Comparison of ENCODE assay signal across 9 cellular contexts in the genomic region with DNA sequence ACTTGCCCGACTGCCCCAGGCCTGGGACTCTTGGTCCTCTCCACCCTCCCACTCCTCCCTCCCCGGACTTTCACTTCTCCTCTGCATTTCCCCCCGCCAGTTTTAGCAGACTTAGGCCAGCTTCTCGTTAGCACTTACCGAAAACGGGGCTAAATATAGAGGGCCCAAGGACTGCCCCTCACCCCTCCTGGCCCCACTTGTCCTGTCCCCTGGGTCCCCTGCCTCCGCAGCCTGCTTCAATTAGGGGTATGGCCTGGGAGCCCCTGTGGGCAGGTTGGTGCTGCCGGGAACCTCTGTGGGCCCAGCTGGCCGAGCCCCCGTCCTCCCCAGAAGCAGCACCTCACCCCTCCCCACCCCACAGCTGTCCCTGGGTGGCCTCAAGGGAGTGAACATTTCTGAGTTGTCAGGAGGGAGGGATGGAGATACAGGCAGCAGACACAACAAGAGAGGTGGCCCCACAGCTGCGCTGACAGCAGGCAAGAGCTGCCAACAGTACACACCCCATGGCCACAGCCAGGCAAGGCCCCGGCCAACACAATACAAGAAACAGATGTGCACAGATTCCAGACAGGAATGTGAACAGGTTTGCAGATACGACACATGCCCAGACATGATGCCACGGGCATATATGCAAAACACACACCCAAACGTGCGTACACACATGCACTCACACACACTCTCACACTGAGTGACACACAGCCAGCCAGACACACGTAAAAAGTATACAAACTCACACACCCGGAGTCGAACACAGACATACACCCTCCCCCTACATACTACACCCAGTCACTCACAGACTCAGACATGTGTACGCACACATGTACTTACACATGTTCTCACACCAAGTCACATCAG. TPM values are rescaled to one million over a fixed set of nuclear protein-coding genes. Genes with fewer than 3 reads are reported as not detected.
A peak's percentile ranks its signal among the peaks of the same experiment; 100 is the strongest.
DNase-seq lines count a peak whose midpoint lies in the region; ATAC-seq and TF ChIP-seq lines count a peak whose summit lies in the region.
"Had no signal": no experiment of that assay in that cellular context is flagged by ENCODE, and none has a peak within 500 bp of the region (broad histone marks: within the 10 kb centered on the region; RNA-seq: fewer than 3 reads in every experiment).

No MANE protein-coding gene starts in this region.

- peaks cover 44 to 83% (median 69%) of the 10 kb centered on the region in 4 donors for H3K4me1 Mint-ChIP-seq in CD4-positive, alpha-beta memory T cell

- no peak for DNase-seq in CD4-positive, alpha-beta memory T cell
- DNase-seq in adrenal gland (peak in 6 of 7 donors; percentile 23 to 67 (median 34)), myocyte (ENCODE audit: low read depth) (peak; percentile 21), NCI-H345 treated with DMSO at 0.1 percent for 48 hours (lab: John Stamatoyannopoulos, UW; ENCODE audit: unreplicated experiment) (no peak), islet precursor cell (no peak)
- no peak for DNase-seq in stimulated activated naive CD4-positive, alpha-beta T cell (lab: John Stamatoyannopoulos, UW)

- intact Hi-C loops in CD4-positive, alpha-beta memory T cell (cut with micrococcal nuclease) = loop anchor here (5.0 kb wide), 1 partner anchor 293 kb away; no protein-coding TSS in a partner anchor
- intact Hi-C loops in adrenal gland (cut with DNase I) = loop anchor here (2.0 to 10.0 kb wide), 4 partner anchors 53 to 195 kb away; partner anchors contain the start of gene MEGF8 (in 1 of the 2)

- CTCF ChIA-PET in CD4-positive, alpha-beta memory T cell (lab: Charles Lee; ENCODE audit: partially characterized antibody) = interaction anchor here (0.6 to 3.0 kb wide), 2 partner anchors 18 to 21 kb away, joined by 3 to 20 read pairs; no protein-coding TSS in a partner anchor

- H3K4me3 Mint-ChIP-seq in CD4-positive, alpha-beta memory T cell = peak overlapping the region; percentile 18 to 78 (median 61)

- H3K27ac Mint-ChIP-seq in CD4-positive, alpha-beta memory T cell = peak overlapping the region; percentile 62 to 90 (median 85)

- no peaks in the 10 kb centered on the region for H3K27me3 ChIP-seq in CD4-positive, alpha-beta memory T cell (ENCODE audit: insufficient read depth, low read length)
- peaks cover 13% of the 10 kb centered on the region for H3K27me3 ChIP-seq in adrenal gland

- TF ChIP-seq CTCF in adrenal gland (IDR thresholded peaks at IDR 0.05) = no peak

- H3K27me3 Mint-ChIP-seq in CD4-positive, alpha-beta memory T cell = no peaks in the 10 kb centered on the region

- H3K9me3 ChIP-seq in CD4-positive, alpha-beta memory T cell (ENCODE audit: control insufficient read depth in 1 of 2, low read length in 2 of 2) = no peaks in the 10 kb centered on the region
- H3K9me3 ChIP-seq in adrenal gland (replicated peaks in 1 of 3) = no peaks in the 10 kb centered on the region

- TF ChIP-seq POLR2A in adrenal gland (IDR thresholded peaks at IDR 0.05) = no peak

- H3K4me1 ChIP-seq in CD4-positive, alpha-beta memory T cell (ENCODE audit: insufficient read depth, low read length) = peaks cover 69% of the 10 kb centered on the region
- peaks cover 0 to 4% of the 10 kb centered on the region in 2 donors for H3K4me1 ChIP-seq in adrenal gland (replicated peaks in 1 of 2)

- peak overlapping the region; percentile 20 for H3K27ac ChIP-seq in CD4-positive, alpha-beta memory T cell (ENCODE audit: low read depth, low read length)
- peak overlapping the region in 2 of 5 donors; percentile 42 to 68 for H3K27ac ChIP-seq in adrenal gland

- WGBS in adrenal gland, 4 donors = 43 to 54% (median 47%) methylated on average over 16 to 20 of the region's 20 CpGs

- ATAC-seq in GM19351 (IDR thresholded peaks at IDR 0.05; ENCODE audit: unreplicated experiment) (peak; percentile 57), HG03439 (IDR thresholded peaks at IDR 0.05; ENCODE audit: unreplicated experiment) (peak; percentile 48)

- H3K4me3 ChIP-seq in CD4-positive, alpha-beta memory T cell (ENCODE audit: low read length in 2 of 2) = peak overlapping the region in 1 of 2 donors; percentile 33
- H3K4me3 ChIP-seq in adrenal gland = no peak overlapping the region

- H3K36me3 Mint-ChIP-seq in CD4-positive, alpha-beta memory T cell = peaks cover 0 to 21% of the 10 kb centered on the region in 2 donors

- no peaks in the 10 kb centered on the region for H3K9me3 Mint-ChIP-seq in CD4-positive, alpha-beta memory T cell

- POLR2A ChIA-PET in CD4-positive, alpha-beta memory T cell (lab: Charles Lee; ENCODE audit: partially characterized antibody) = interaction anchor here (1.3 kb wide), 1 partner anchor 47 kb away, joined by 3 read pairs; no protein-coding TSS in a partner anchor

- H3K36me3 ChIP-seq in CD4-positive, alpha-beta memory T cell (ENCODE audit: insufficient read depth, low read length) = no peaks in the 10 kb centered on the region
- H3K36me3 ChIP-seq in adrenal gland (replicated peaks in 1 of 2) = no peaks in the 10 kb centered on the region

RNA-seq across cellular contexts. Expression of gene POU2F2, which starts 2.6 kb away (rescaled TPM):
- total RNA-seq in CD4-positive, alpha-beta memory T cell = 10 to 100 TPM; 68.5 to 69.3 TPM
- polyA plus RNA-seq in CD4-positive, alpha-beta memory T cell = 10 to 100 TPM in 1 of 2 donors, 1 to 10 TPM in 1; 3.1 to 22.7 TPM
- total RNA-seq in adrenal gland (1 to 10 TPM; 1.4 to 4.9 (median 2.9) TPM), myocyte (0.03 TPM in 1 of 2 replicates, not detected in the other)
- polyA plus RNA-seq in adrenal gland = 10 to 100 TPM in 1 of 3 donors, 1 to 10 TPM in 2; 4.2 to 17.2 (median 6.8) TPM
- 0.18 TPM for polyA plus RNA-seq in myocyte (2012)

RNA-seq across cellular contexts. Expression of gene ZNF574, which starts 53.7 kb away (rescaled TPM):
- total RNA-seq in CD4-positive, alpha-beta memory T cell = 10 to 100 TPM; 25.1 to 26.0 TPM
- 10 to 100 TPM; 14.8 to 24.6 TPM for polyA plus RNA-seq in CD4-positive, alpha-beta memory T cell
- total RNA-seq in adrenal gland (10 to 100 TPM in 7 of 8 donors, 1 to 10 TPM in 1; 9.6 to 16.9 (median 13.4) TPM), myocyte (18.6 and 20.1 TPM in 2 replicates)
- polyA plus RNA-seq in adrenal gland = 1 to 10 TPM; 2.7 to 7.9 (median 5.4) TPM
- 10.7 TPM for polyA plus RNA-seq in myocyte (2012)

RNA-seq across cellular contexts. Expression of gene GRIK5, which starts 59.6 kb away (rescaled TPM):
- under 1 TPM; 0.12 to 0.17 TPM for total RNA-seq in CD4-positive, alpha-beta memory T cell
- polyA plus RNA-seq in CD4-positive, alpha-beta memory T cell = not detected
- 1 to 10 TPM in 4 of 8 donors, under 1 TPM in 3, not detected in 1; 0.24 to 6.2 (median 1.0) TPM for total RNA-seq in adrenal gland
- polyA plus RNA-seq in adrenal gland = 10 to 100 TPM in 1 of 3 donors, 1 to 10 TPM in 2; 2.3 to 11.9 (median 2.4) TPM
- 0.13 TPM in 1 of 2 replicates, not detected in the other for total RNA-seq in myocyte
- 0.20 TPM for polyA plus RNA-seq in myocyte (2012)
- total RNA-seq: HT1080 had no signal

Comparison
In these comparisons a context has a peak if more than half of its experiments do, and no peak if none do; other contexts are left out.
1. DNase-seq: peak in adrenal gland (6 of 7) and myocyte (single experiment); none in CD4-positive, alpha-beta memory T cell (0 of 5), stimulated activated naive CD4-positive, alpha-beta T cell (0 of 6), NCI-H345 treated with DMSO at 0.1 percent for 48 hours (single experiment) and islet precursor cell (single experiment).
2. RNA of gene POU2F2, which starts 2.6 kb away (total RNA-seq): 68.5 to 69.3 TPM in CD4-positive, alpha-beta memory T cell; 1.4 to 4.9 TPM in adrenal gland and 0.03 TPM in myocyte; every median in the first group is over 10 times any median in the second.